ENCODE assay signal across 9 cellular contexts in genomic region chr2:29921560-29921915, GRCh38. TPM values are rescaled to one million over a fixed set of nuclear protein-coding genes. Genes with fewer than 3 reads are reported as not detected.
DNase-seq lines count a peak whose midpoint lies in the region; ATAC-seq, FAIRE-seq and TF ChIP-seq lines count a peak whose summit lies in the region.
"Had no signal": no experiment of that assay in that cellular context is flagged by ENCODE, and none has a peak within 500 bp of the region (broad histone marks: within the 10 kb centered on the region; RNA-seq: fewer than 3 reads in every experiment).

Gene ALK, minus strand, starts transcription at chr2:29921586. Its CDS starts 927 bp downstream, at chr2:29920659.

- CTCF ChIA-PET in A549 (lab: Yijun Ruan, JAX) = interaction anchor here (0.9 to 7.6 kb wide), 10 partner anchors 10 to 694 kb away, joined by 3 to 108 read pairs (median 8); no protein-coding TSS in a partner anchor
- CTCF ChIA-PET in activated CD8-positive, alpha-beta T cell treated with anti-CD3 and anti-CD28 coated beads, Interleukin-2, amount 10 ng/mL, durations not matched to agents 7 days and 5 days (lab: Charles Lee) = interaction anchor here (1.0 to 3.7 kb wide), 3 partner anchors 21 to 194 kb away, joined by 3 to 45 read pairs (median 4); no protein-coding TSS in a partner anchor

- DNase-seq in A549 (ENCODE audit: low read depth in 1 of 2, low spot score in 1 of 2) = peak; percentile 86 to 87
- peak; percentile 71 for DNase-seq in H4 (ENCODE audit: low spot score)
- DNase-seq in NCI-H446 (lab: John Stamatoyannopoulos, UW) = peak; percentile 77 to 91
- peak; percentile 71 for DNase-seq in activated CD8-positive, alpha-beta T cell treated with anti-CD3 and anti-CD28 coated beads, Interleukin-2, amount 10 ng/mL, durations not matched to agents 7 days and 5 days
- no peak for DNase-seq in effector memory CD8-positive, alpha-beta T cell
- peak; percentile 88 for DNase-seq in lung (ENCODE audit: low spot score)
- peak; percentile 42 to 67 (median 62) for DNase-seq in stimulated activated CD4-positive, alpha-beta T cell treated with anti-CD3 and anti-CD28 coated beads, TNF-alpha, amount 100 ng/mL, for 48 hours (ENCODE audit: low read depth in 3 of 3)

- TF ChIP-seq POLR2A in A549 (IDR thresholded peaks at IDR 0.05; ENCODE audit: low read length) = no peak

- POLR2A ChIA-PET in A549 (lab: Yijun Ruan, JAX) = no interaction called here
- POLR2A ChIA-PET in activated CD8-positive, alpha-beta T cell treated with anti-CD3 and anti-CD28 coated beads, Interleukin-2, amount 10 ng/mL, durations not matched to agents 7 days and 5 days (lab: Charles Lee) = no interaction called here

- WGBS in A549 (ENCODE audit: missing lambda C conversion rate) = 0% methylated on average over 10 of the region's 27 CpGs
- WGBS in lung, 2 donors = 1 to 2% methylated on average over 8 to 27 of the region's 27 CpGs

- H3K4me3 ChIP-seq in A549 = peak within 1 kb of the TSS; percentile 47
- no peak within 1 kb of the TSS for H3K4me3 ChIP-seq in lung

- no peaks in the 10 kb centered on the region for H3K9me3 Mint-ChIP-seq in activated CD8-positive, alpha-beta T cell treated with anti-CD3 and anti-CD28 coated beads, Interleukin-2, amount 10 ng/mL, durations not matched to agents 7 days and 5 days (ENCODE audit: insufficient read depth)
- no peaks in the 10 kb centered on the region for H3K9me3 Mint-ChIP-seq in effector memory CD8-positive, alpha-beta T cell

- FAIRE-seq in A549 (lab: Jason Lieb, UNC) = no peak

- TF ChIP-seq EP300 in A549 (IDR thresholded peaks at IDR 0.05) = no peak

- peaks cover 9% of the 10 kb centered on the region for H3K27me3 ChIP-seq in lung (ENCODE audit: control insufficient read depth, insufficient read depth)

- H3K4me1 ChIP-seq in A549 (peaks cover 17% of the 10 kb centered on the region; the same call in 1 of the 3 replicates), lung (ENCODE audit: control insufficient read depth in 2 of 2, insufficient read depth in 2 of 2, low read length in 2 of 2) (peaks cover 5 to 13% of the 10 kb centered on the region in 2 donors)
- H3K4me1 ChIP-seq: Caco-2 had no signal

- H3K27ac ChIP-seq in A549 (no peak within 1 kb of the TSS), lung (ENCODE audit: low read depth in 1 of 2, low read length in 1 of 2) (no peak within 1 kb of the TSS)

- H3K36me3 ChIP-seq in lung (ENCODE audit: control insufficient read depth in 2 of 2, insufficient read depth in 2 of 2, low read length in 2 of 2) = no peaks in the 10 kb centered on the region

- H3K4me3 Mint-ChIP-seq in activated CD8-positive, alpha-beta T cell treated with anti-CD3 and anti-CD28 coated beads, Interleukin-2, amount 10 ng/mL, durations not matched to agents 7 days and 5 days = no peak within 1 kb of the TSS
- H3K4me3 Mint-ChIP-seq in effector memory CD8-positive, alpha-beta T cell = peak within 1 kb of the TSS; percentile 51 to 67

- TF ChIP-seq CTCF in A549 (IDR thresholded peaks at IDR 0.05) (no peak), lung (IDR thresholded peaks at IDR 0.05; ENCODE audit: control extremely low read depth, extremely low read depth) (no peak)

- no peak for TF ChIP-seq RAD21 in A549 (conservative IDR thresholded peaks at IDR 0.05 in 1 of 2, IDR thresholded peaks at IDR 0.05 in 1 of 2)

- H3K4me2 ChIP-seq in A549 = peak within 1 kb of the TSS; percentile 92

- no peak within 1 kb of the TSS for H3K27ac Mint-ChIP-seq in activated CD8-positive, alpha-beta T cell treated with anti-CD3 and anti-CD28 coated beads, Interleukin-2, amount 10 ng/mL, durations not matched to agents 7 days and 5 days
- H3K27ac Mint-ChIP-seq in effector memory CD8-positive, alpha-beta T cell = no peak within 1 kb of the TSS

- H3K9me3 ChIP-seq in A549 = no peaks in the 10 kb centered on the region
- peaks cover 0 to 2% of the 10 kb centered on the region in 2 donors for H3K9me3 ChIP-seq in lung (ENCODE audit: control insufficient read depth in 2 of 2, insufficient read depth in 1 of 2, low read length in 1 of 2)
- H3K9me3 ChIP-seq: Caco-2 had no signal

- no peaks in the 10 kb centered on the region for H3K36me3 Mint-ChIP-seq in activated CD8-positive, alpha-beta T cell treated with anti-CD3 and anti-CD28 coated beads, Interleukin-2, amount 10 ng/mL, durations not matched to agents 7 days and 5 days (ENCODE audit: low read depth)
- H3K36me3 Mint-ChIP-seq in effector memory CD8-positive, alpha-beta T cell (ENCODE audit: insufficient read depth) = no peaks in the 10 kb centered on the region

- ATAC-seq in A549 (peak; percentile 83 to 93), lung (ENCODE audit: insufficient read depth, low FRiP score) (peak; percentile 95), HG02852 (IDR thresholded peaks at IDR 0.05; ENCODE audit: unreplicated experiment) (no peak)
- ATAC-seq in activated CD8-positive, alpha-beta T cell treated with anti-CD3 and anti-CD28 coated beads, Interleukin-2, amount 10 ng/mL, durations not matched to agents 7 days and 5 days = peak; percentile 87
- peak; percentile 39 for ATAC-seq in effector memory CD8-positive, alpha-beta T cell (replicated peaks)

- no peaks in the 10 kb centered on the region for H3K4me1 Mint-ChIP-seq in activated CD8-positive, alpha-beta T cell treated with anti-CD3 and anti-CD28 coated beads, Interleukin-2, amount 10 ng/mL, durations not matched to agents 7 days and 5 days (ENCODE audit: low read depth)
- H3K4me1 Mint-ChIP-seq in effector memory CD8-positive, alpha-beta T cell (ENCODE audit: low read depth in 2 of 2) = peaks cover 2 to 7% of the 10 kb centered on the region in 2 donors

- H3K27me3 Mint-ChIP-seq in activated CD8-positive, alpha-beta T cell treated with anti-CD3 and anti-CD28 coated beads, Interleukin-2, amount 10 ng/mL, durations not matched to agents 7 days and 5 days (ENCODE audit: low read depth) = peaks cover 42% of the 10 kb centered on the region
- peaks cover 73 to 74% of the 10 kb centered on the region in 2 donors for H3K27me3 Mint-ChIP-seq in effector memory CD8-positive, alpha-beta T cell

TF ChIP-seq in A549, 52 proteins besides CTCF, POLR2A, EP300 and RAD21:
- TF ChIP-seq JUN (IDR thresholded peaks at IDR 0.05) = no peak
- TF ChIP-seq BCL3 (IDR thresholded peaks at IDR 0.05) = no peak
- TF ChIP-seq ZNF302 (CRISPR knock-in tag; IDR thresholded peaks at IDR 0.05) = no peak
- no peak for TF ChIP-seq HOXB13 (CRISPR knock-in tag; IDR thresholded peaks at IDR 0.05; ENCODE audit: low read depth)
- TF ChIP-seq FOSB (CRISPR knock-in tag; IDR thresholded peaks at IDR 0.05) = no peak
- TF ChIP-seq RFX5 (IDR thresholded peaks at IDR 0.05) = no peak
- TF ChIP-seq MAX (IDR thresholded peaks at IDR 0.05) = no peak
- no peak for TF ChIP-seq RCOR1 (IDR thresholded peaks at IDR 0.05; ENCODE audit: low read depth, low read length)
- no peak for TF ChIP-seq RNF2 (IDR thresholded peaks at IDR 0.05; ENCODE audit: borderline replicate concordance, low read depth)
TF ChIP-seq in A549: peak in this region for 0.

RNA-seq across cellular contexts. Expression of gene ALK, which starts in this region (rescaled TPM):
- polyA plus RNA-seq in A549 (2011; rRNA removed) (not detected in 2 replicates), A549 (2017; fragmentation: RNase III; extraction: RNeasy Plus Mini Kit Qiagen cat#74134 plus additional on column Dnase treatment) (not detected in 3 replicates), lung (under 1 TPM in 1 of 2 donors, not detected in 1; 0.10 TPM)
- not detected in 2 replicates for polyA plus RNA-seq in A549 (2012; cell fraction: cytosol; rRNA removed)
- polyA plus RNA-seq in A549 (2012; cell fraction: nucleus; rRNA removed) = not detected in 2 replicates
- polyA minus RNA-seq in A549 (2011; rRNA and poly(A)+ RNA removed) = not detected in 2 replicates
- not detected in 2 replicates for total RNA-seq in H4 (2014; rRNA removed; shearing (Covaris generic))
- total RNA-seq in activated CD8-positive, alpha-beta T cell treated with anti-CD3 and anti-CD28 coated beads, Interleukin-2, amount 10 ng/mL, durations not matched to agents 7 days and 5 days = not detected
- total RNA-seq in lung = under 1 TPM; 0.09 to 0.25 TPM

Comparison
In these comparisons a context has a peak if more than half of its experiments do, and no peak if none do; other contexts are left out.
1. Peak in DNase-seq, ATAC-seq, H3K4me3 ChIP-seq and H3K4me2 ChIP-seq in A549; RNA of the gene not detected or under 1 TPM.
2. Peak in DNase-seq in H4; RNA of the gene not detected or under 1 TPM.
3. Peak in DNase-seq and ATAC-seq in activated CD8-positive, alpha-beta T cell treated with anti-CD3 and anti-CD28 coated beads, Interleukin-2, amount 10 ng/mL, durations not matched to agents 7 days and 5 days; RNA of the gene not detected or under 1 TPM.
4. Peak in DNase-seq and ATAC-seq in lung; RNA of the gene not detected or under 1 TPM.
5. DNase-seq: peak in NCI-H446 (2 of 2) and stimulated activated CD4-positive, alpha-beta T cell treated with anti-CD3 and anti-CD28 coated beads, TNF-alpha, amount 100 ng/mL, for 48 hours (3 of 3); none in effector memory CD8-positive, alpha-beta T cell (0 of 3).